14 cellular contexts compared by ENCODE assay signal in genomic region chr4:6179362-6179761, GRCh38. TPM values are rescaled to one million over a fixed set of nuclear protein-coding genes. Genes with fewer than 3 reads are reported as not detected.
A peak's percentile ranks its signal among the peaks of the same experiment; 100 is the strongest.
DNase-seq lines count a peak whose midpoint lies in the region; ATAC-seq, FAIRE-seq and TF ChIP-seq lines count a peak whose summit lies in the region.
"Had no signal": no experiment of that assay in that cellular context is flagged by ENCODE, and none has a peak within 500 bp of the region (broad histone marks: within the 10 kb centered on the region; RNA-seq: fewer than 3 reads in every experiment).

No MANE protein-coding gene starts in this region.

- TF ChIP-seq EP300 in GM12878 (IDR thresholded peaks at IDR 0.05; ENCODE audit: borderline replicate concordance in 1 of 2, control insufficient read depth in 1 of 2, low read depth in 2 of 2, low read length in 2 of 2): no peak

- no peaks in the 10 kb centered on the region for H4K20me1 ChIP-seq in GM12878 (ENCODE audit: control insufficient read depth, insufficient read depth)

- no peak for DNase-seq in stimulated activated naive CD8-positive, alpha-beta T cell treated with anti-CD3 and anti-CD28 coated beads, Interleukin-15, Interleukin-2, amounts not matched to agents 100 U/mL and 50 U/mL, for 24 hours
- peak in 2 of 34 experiments; percentile 16 to 17 for DNase-seq in T-cell
- DNase-seq in GM12878 (ENCODE audit: low read depth, low spot score): no peak
- DNase-seq in COLO829 (ENCODE audit: low spot score): no peak
- DNase-seq in right atrium auricular region (ENCODE audit: low spot score): no peak
- no peak for DNase-seq in kidney glomerular epithelial cell (lab: John Stamatoyannopoulos, UW)
- DNase-seq: activated CD4-positive, alpha-beta T cell treated with anti-CD3 and anti-CD28 coated beads for 48 hours; heart left ventricle; Karpas-422; occipital lobe; right lobe of liver; T1000 had no signal

- H3K79me2 ChIP-seq in GM12878 (ENCODE audit: control insufficient read depth, insufficient read depth, low read length): peaks cover 11% of the 10 kb centered on the region; the same call in 1 of the 2 replicates

- no TSS peak for BruUV-seq in GM12878 (replicated peaks; lab: Mats Ljungman, UMichigan)

- H3K4me2 ChIP-seq in GM12878 (ENCODE audit: control insufficient read depth, insufficient read depth): peak overlapping the region; percentile 71

- H3K4me1 Mint-ChIP-seq in stimulated activated naive CD8-positive, alpha-beta T cell treated with anti-CD3 and anti-CD28 coated beads, Interleukin-15, Interleukin-2, amounts not matched to agents 100 ng/mL and 50 ng/mL, for 24 hours (ENCODE audit: low read depth): peaks cover 68% of the 10 kb centered on the region
- peaks cover 32 to 73% (median 59%) of the 10 kb centered on the region in 3 donors for H3K4me1 Mint-ChIP-seq in T-cell

- no peak for FAIRE-seq in GM12878 (lab: Jason Lieb, UNC)

- POLR2A ChIA-PET in T-cell (lab: Charles Lee) (no interaction called here), GM12878 (lab: Charles Lee) (interaction anchor here (1.1 to 5.1 kb wide), 4 partner anchors 15 to 99 kb away, joined by 3 to 84 read pairs (median 4); partner anchors contain the start of gene JAKMIP1)

- CTCF ChIA-PET in T-cell (lab: Charles Lee) (no interaction called here), GM12878 (lab: Yijun Ruan, JAX) (interaction anchor here (0.7 to 3.9 kb wide), 9 partner anchors 12 to 148 kb away, joined by 3 to 30 read pairs (median 11); partner anchors contain the start of gene JAKMIP1)

- no peaks in the 10 kb centered on the region for H3K27me3 ChIP-seq in GM12878 (replicated peaks in 1 of 2; ENCODE audit: control insufficient read depth in 2 of 2, insufficient read depth in 2 of 2, low read length in 1 of 2)
- H3K27me3 ChIP-seq in right atrium auricular region: no peaks in the 10 kb centered on the region
- H3K27me3 ChIP-seq: right lobe of liver had no signal

- H3K4me3 ChIP-seq in GM12878 (0 out of 2 replicates have a peak overlapping the region, but pooled peaks have one; percentile 12), right atrium auricular region (no peak overlapping the region)
- H3K4me3 ChIP-seq: heart left ventricle, right lobe of liver had no signal

- intact Hi-C loops in GM12878 (cut with micrococcal nuclease; ENCODE audit: unreplicated experiment): no loop called here

- H3K27me3 Mint-ChIP-seq in stimulated activated naive CD8-positive, alpha-beta T cell treated with anti-CD3 and anti-CD28 coated beads, Interleukin-15, Interleukin-2, amounts not matched to agents 100 ng/mL and 50 ng/mL, for 24 hours: peaks cover 4% of the 10 kb centered on the region
- H3K27me3 Mint-ChIP-seq in T-cell: peaks cover 1 to 9% of the 10 kb centered on the region in 2 donors

- H3K9me3 Mint-ChIP-seq in stimulated activated naive CD8-positive, alpha-beta T cell treated with anti-CD3 and anti-CD28 coated beads, Interleukin-15, Interleukin-2, amounts not matched to agents 100 ng/mL and 50 ng/mL, for 24 hours: peaks cover 3% of the 10 kb centered on the region
- peaks cover 5 to 20% (median 6%) of the 10 kb centered on the region in 3 donors for H3K9me3 Mint-ChIP-seq in T-cell

- no peak overlapping the region for H2AFZ ChIP-seq in GM12878 (ENCODE audit: control insufficient read depth, low read depth, low read length)

- TF ChIP-seq POLR2A in GM12878 (IDR thresholded peaks at IDR 0.05; ENCODE audit: low read depth, low read length): peak; percentile 46; the same call in 1 of the 2 replicates

- H3K36me3 ChIP-seq in GM12878 (ENCODE audit: control insufficient read depth in 2 of 2, insufficient read depth in 2 of 2, low read length in 1 of 2): peaks cover 0 to 2% of the 10 kb centered on the region in 2 experiments; a peak in 1 of 4 replicates
- no peaks in the 10 kb centered on the region for H3K36me3 ChIP-seq in right atrium auricular region
- H3K36me3 ChIP-seq: heart left ventricle, right lobe of liver had no signal

- no peak overlapping the region for H3K4me3 Mint-ChIP-seq in stimulated activated naive CD8-positive, alpha-beta T cell treated with anti-CD3 and anti-CD28 coated beads, Interleukin-15, Interleukin-2, amounts not matched to agents 100 ng/mL and 50 ng/mL, for 24 hours
- peak overlapping the region in 2 of 3 donors; percentile 21 to 44 for H3K4me3 Mint-ChIP-seq in T-cell

- RAD21 ChIA-PET in GM12878 (lab: Charles Lee; ENCODE audit: unreplicated experiment): interaction anchor here (1.8 to 6.8 kb wide), 3 partner anchors 19 to 91 kb away, joined by 5 to 120 read pairs (median 16); partner anchors contain the start of genes JAKMIP1 and WFS1

- no peak for ATAC-seq in stimulated activated naive CD8-positive, alpha-beta T cell treated with anti-CD3 and anti-CD28 coated beads, Interleukin-15, Interleukin-2, amounts not matched to agents 100 U/mL and 50 U/mL, for 24 hours
- ATAC-seq in T-cell (replicated peaks in 1 of 4): peak in 2 of 4 experiments; percentile 34 to 36
- no peak for ATAC-seq in GM12878
- ATAC-seq: heart left ventricle had no signal

- SMC1A ChIA-PET in GM12878 (lab: Charles Lee; ENCODE audit: uncharacterized antibody, unreplicated experiment): interaction anchor here (1.5 to 11.4 kb wide), 6 partner anchors 12 to 71 kb away, joined by 6 to 161 read pairs (median 14); partner anchors contain the start of gene JAKMIP1

- TF ChIP-seq CTCF in GM12878 (IDR thresholded peaks at IDR 0.05 in 2 of 3, conservative IDR thresholded peaks at IDR 0.05 in 1 of 3; ENCODE audit: control insufficient read depth in 2 of 3, extremely low read depth in 1 of 3, insufficient read depth in 1 of 3, low read depth in 3 of 3, low read length in 3 of 3): no peak
- no peak for TF ChIP-seq CTCF in right atrium auricular region (IDR thresholded peaks at IDR 0.05)

- peak overlapping the region; percentile 67; the same call in 1 of the 2 replicates for H3K9ac ChIP-seq in GM12878 (ENCODE audit: control insufficient read depth, insufficient read depth, low read length)

- H3K9me3 ChIP-seq in GM12878 (replicated peaks; ENCODE audit: control insufficient read depth, insufficient read depth, low read length) (peaks cover 6% of the 10 kb centered on the region; the same call in 2 of the 3 replicates), right atrium auricular region (peaks cover 0 to 16% of the 10 kb centered on the region in 2 donors)
- H3K9me3 ChIP-seq: right lobe of liver had no signal

- H3K36me3 Mint-ChIP-seq in stimulated activated naive CD8-positive, alpha-beta T cell treated with anti-CD3 and anti-CD28 coated beads, Interleukin-15, Interleukin-2, amounts not matched to agents 100 ng/mL and 50 ng/mL, for 24 hours (ENCODE audit: low read depth): no peaks in the 10 kb centered on the region
- no peaks in the 10 kb centered on the region for H3K36me3 Mint-ChIP-seq in T-cell

- WGBS in GM12878 (ENCODE audit: insufficient coverage, insufficient replicate concordance, low lambda C conversion rate, missing lambda C conversion rate): 0% methylated on average over 1 of the region's 1 CpG

- H3K27ac ChIP-seq in GM12878 (ENCODE audit: control insufficient read depth, insufficient read depth) (peak overlapping the region; percentile 94), right atrium auricular region (no peak overlapping the region)
- H3K27ac ChIP-seq: right lobe of liver had no signal

- peak overlapping the region; percentile 31 for H3K27ac Mint-ChIP-seq in stimulated activated naive CD8-positive, alpha-beta T cell treated with anti-CD3 and anti-CD28 coated beads, Interleukin-15, Interleukin-2, amounts not matched to agents 100 ng/mL and 50 ng/mL, for 24 hours
- peak overlapping the region; percentile 28 to 70 for H3K27ac Mint-ChIP-seq in T-cell

- H3K4me1 ChIP-seq in GM12878 (ENCODE audit: control insufficient read depth, insufficient read depth, low read length): peaks cover 56% of the 10 kb centered on the region
- H3K4me1 ChIP-seq in right atrium auricular region: no peaks in the 10 kb centered on the region
- H3K4me1 ChIP-seq: heart left ventricle, right lobe of liver had no signal

- in situ Hi-C loops in GM12878 (cut with MboI): no loop called here

- no peak for TF ChIP-seq RAD21 in GM12878 (IDR thresholded peaks at IDR 0.05; ENCODE audit: insufficient read depth, low read depth, low read length)

TF ChIP-seq in GM12878, 131 proteins besides CTCF, POLR2A, EP300 and RAD21 (continues in another document):
- no peak for TF ChIP-seq NBN (IDR thresholded peaks at IDR 0.05)
- peak; percentile 58 for TF ChIP-seq PKNOX1 (IDR thresholded peaks at IDR 0.05)
- no peak for TF ChIP-seq NR2C2 (IDR thresholded peaks at IDR 0.05; ENCODE audit: borderline replicate concordance, control insufficient read depth, insufficient read length, low read depth)
- TF ChIP-seq IKZF2 (IDR thresholded peaks at IDR 0.05): no peak

RNA-seq across cellular contexts. Expression of gene JAKMIP1, which starts 21.0 kb away (rescaled TPM):
- total RNA-seq in T-cell (10 to 100 TPM in 1 of 5 donors, 1 to 10 TPM in 4; 3.5 to 14.0 (median 6.1) TPM), GM12878 (2014; rRNA removed) (12.4 and 15.1 TPM in 2 replicates), GM12878 (2014; rRNA removed; fragmentation: Illumina TruSeq; extraction: Trizol) (8.7 and 9.5 TPM in 2 replicates), GM12878 (2021) (14.2 and 15.0 TPM in 2 replicates), right atrium auricular region (under 1 TPM; 0.30 to 0.59 TPM)
- 21.3 and 27.7 TPM in 2 replicates for total RNA-seq in GM12878 (2013; cell fraction: nucleolus; rRNA removed)
- polyA plus RNA-seq in GM12878 (2011; ENCODE audit: low read depth): 5.9 TPM
- polyA plus RNA-seq in GM12878 (2011; rRNA removed) (16.7 and 20.3 TPM in 2 replicates), GM12878 (2014; fragmentation: Illumina TruSeq; extraction: Trizol) (7.2 and 9.8 TPM in 2 replicates), GM12878 (2014; fragmentation: Nextera tagmentation; extraction: Ambion mirVana) (1 to 10 TPM in 1 of 2 experiments, under 1 TPM in 1; 0.52 to 1.6 TPM), GM12878 (2014; rRNA removed) (11.8 and 12.2 TPM in 2 replicates), GM12878 (2016; fragmentation: Nextera tagmentation; extraction: Ambion mirVana) (10 to 100 TPM; 15.9 to 16.6 TPM)
- 12.9 and 19.9 TPM in 2 replicates for polyA plus RNA-seq in GM12878 (2011; cell fraction: cytosol; rRNA removed)
- polyA plus RNA-seq in GM12878 (2011; cell fraction: nucleus; rRNA removed): 22.6 and 29.3 TPM in 2 replicates
- polyA plus RNA-seq in GM12878 (2012): 8.7 and 10.8 TPM in 2 replicates
- polyA minus RNA-seq in GM12878 (2011; rRNA and poly(A)+ RNA removed): 6.1 and 12.1 TPM in 2 replicates
- 5.9 and 6.0 TPM in 2 replicates for polyA minus RNA-seq in GM12878 (2011; cell fraction: cytosol; rRNA and poly(A)+ RNA removed)
- 11.4 and 21.7 TPM in 2 replicates for polyA minus RNA-seq in GM12878 (2011; cell fraction: nucleus; rRNA and poly(A)+ RNA removed)
- total RNA-seq: SK-MEL-5 had no signal
